In the genomic region with DNA sequence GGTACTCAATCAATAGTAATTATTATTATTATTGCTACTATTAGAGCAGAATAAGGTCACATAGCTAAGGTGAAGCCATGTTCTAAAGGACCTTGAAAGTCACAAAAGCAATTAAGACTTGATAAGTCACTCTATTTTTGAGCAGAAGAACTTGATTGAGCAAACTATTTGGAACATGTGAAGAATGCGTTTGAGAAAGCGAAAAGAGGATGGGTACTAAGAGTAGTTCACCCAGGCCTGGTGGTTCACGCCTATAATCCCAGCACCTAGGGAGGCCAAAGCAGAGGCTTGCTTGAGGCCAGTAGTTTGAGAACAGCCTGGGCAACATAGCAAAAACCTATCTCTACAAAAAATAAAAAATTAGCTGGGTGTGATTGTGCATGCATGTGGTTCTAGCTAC, we compare ENCODE assay signal across 4 cellular contexts.
"Had no signal": no experiment of that assay in that cellular context is flagged by ENCODE, and none has a peak within 500 bp of the region (broad histone marks: within the 10 kb centered on the region; RNA-seq: fewer than 3 reads in every experiment).

No MANE protein-coding gene starts in this region.

- H3K27ac ChIP-seq: GM23248 had no signal

- H2AFZ ChIP-seq: GM23248 had no signal

- H3K9me3 Mint-ChIP-seq: H9 had no signal

- H3K4me3 Mint-ChIP-seq: H9 had no signal

- DNase-seq: GM23248, H9, HCEC 1CT, IMR-90 had no signal

- H3K27ac Mint-ChIP-seq: H9 had no signal

- H3K4me3 ChIP-seq: GM23248 had no signal
